12 cellular contexts compared by ENCODE assay signal in genomic region chr10:33291053-33291592, GRCh38. TPM values are rescaled to one million over a fixed set of nuclear protein-coding genes. Genes with fewer than 3 reads are reported as not detected.
DNase-seq lines count a peak whose midpoint lies in the region; ATAC-seq and TF ChIP-seq lines count a peak whose summit lies in the region.
"Had no signal": no experiment of that assay in that cellular context is flagged by ENCODE, and none has a peak within 500 bp of the region (broad histone marks: within the 10 kb centered on the region; RNA-seq: fewer than 3 reads in every experiment).

No MANE protein-coding gene starts in this region.

- H3K27ac ChIP-seq in muscle layer of colon (ENCODE audit: low read depth, low read length), result peak overlapping the region; percentile 19

- H3K36me3 ChIP-seq in muscle layer of colon (ENCODE audit: insufficient read depth, low read length), result peaks cover 6% of the 10 kb centered on the region

- H3K4me1 Mint-ChIP-seq in endothelial cell (ENCODE audit: unreplicated experiment), result peaks cover 61% of the 10 kb centered on the region
- H3K4me1 Mint-ChIP-seq: activated naive CD4-positive, alpha-beta T cell treated with anti-CD3 and anti-CD28 coated beads, Interleukin-2, amount 50 U/mL, for 24 hours had no signal

- H3K4me1 ChIP-seq in muscle layer of colon (ENCODE audit: insufficient read depth, low read length), result peaks cover 23% of the 10 kb centered on the region

- H3K9me3 Mint-ChIP-seq in endothelial cell (ENCODE audit: unreplicated experiment), result no peaks in the 10 kb centered on the region
- H3K9me3 Mint-ChIP-seq: activated naive CD4-positive, alpha-beta T cell treated with anti-CD3 and anti-CD28 coated beads, Interleukin-2, amount 50 U/mL, for 24 hours; stimulated activated naive CD8-positive, alpha-beta T cell treated with anti-CD3 and anti-CD28 coated beads, Interleukin-15, Interleukin-2, amounts not matched to agents 100 ng/mL and 50 ng/mL, for 24 hours had no signal

- TF ChIP-seq CTCF in endothelial cell (IDR thresholded peaks at IDR 0.05; ENCODE audit: unreplicated experiment), result no peak

- H3K4me3 Mint-ChIP-seq in endothelial cell (ENCODE audit: unreplicated experiment), result peak overlapping the region; percentile 7
- H3K4me3 Mint-ChIP-seq: activated naive CD4-positive, alpha-beta T cell treated with anti-CD3 and anti-CD28 coated beads, Interleukin-2, amount 50 U/mL, for 24 hours; stimulated activated naive CD8-positive, alpha-beta T cell treated with anti-CD3 and anti-CD28 coated beads, Interleukin-15, Interleukin-2, amounts not matched to agents 100 ng/mL and 50 ng/mL, for 24 hours had no signal

- no peak for ATAC-seq in HG03342 (IDR thresholded peaks at IDR 0.05; ENCODE audit: unreplicated experiment)

- H3K27ac Mint-ChIP-seq in endothelial cell (ENCODE audit: unreplicated experiment), result peak overlapping the region; percentile 9
- H3K27ac Mint-ChIP-seq: activated naive CD4-positive, alpha-beta T cell treated with anti-CD3 and anti-CD28 coated beads, Interleukin-2, amount 50 U/mL, for 24 hours; stimulated activated naive CD8-positive, alpha-beta T cell treated with anti-CD3 and anti-CD28 coated beads, Interleukin-15, Interleukin-2, amounts not matched to agents 100 ng/mL and 50 ng/mL, for 24 hours had no signal

- H3K27me3 Mint-ChIP-seq in endothelial cell (ENCODE audit: unreplicated experiment), result peaks cover 2% of the 10 kb centered on the region
- H3K27me3 Mint-ChIP-seq: activated naive CD4-positive, alpha-beta T cell treated with anti-CD3 and anti-CD28 coated beads, Interleukin-2, amount 50 U/mL, for 24 hours had no signal

- H3K9me3 ChIP-seq in muscle layer of colon (ENCODE audit: low read length), result no peaks in the 10 kb centered on the region

- DNase-seq in AG08395 (ENCODE audit: low spot score) (peak; percentile 86), LoVo (ENCODE audit: low spot score) (peak; percentile 34), endothelial cell (ENCODE audit: low spot score) (no peak), SK-N-DZ (ENCODE audit: low spot score) (no peak), DMS79 (lab: John Stamatoyannopoulos, UW) (no peak)
- no peak for DNase-seq in activated CD4-positive, CD25-positive, alpha-beta regulatory T cell (lab: John Stamatoyannopoulos, UW)
- DNase-seq: COR-L47, NCI-H446 had no signal

- no peak overlapping the region for H3K9ac ChIP-seq in muscle layer of colon (ENCODE audit: low read length)

- peaks cover 67% of the 10 kb centered on the region for H3K36me3 Mint-ChIP-seq in endothelial cell (ENCODE audit: low read depth, unreplicated experiment)
- H3K36me3 Mint-ChIP-seq: activated naive CD4-positive, alpha-beta T cell treated with anti-CD3 and anti-CD28 coated beads, Interleukin-2, amount 50 U/mL, for 24 hours had no signal

- H3K4me3 ChIP-seq in muscle layer of colon (ENCODE audit: low read depth in 1 of 2, low read length in 2 of 2), result no peak overlapping the region

- no peaks in the 10 kb centered on the region for H3K27me3 ChIP-seq in muscle layer of colon (ENCODE audit: control insufficient read depth in 1 of 2, insufficient read depth in 2 of 2, low read length in 2 of 2)

RNA-seq across cellular contexts. Expression of gene NRP1, which starts 43.3 kb away (rescaled TPM):
- total RNA-seq in endothelial cell (ENCODE audit: unreplicated experiment), result 486 TPM
- polyA plus RNA-seq in SK-N-DZ (2014; cell fraction: cytosol; rRNA removed), result 32.4 and 36.6 TPM in 2 replicates
- 28.2 and 32.6 TPM in 2 replicates for polyA plus RNA-seq in SK-N-DZ (2014; cell fraction: nucleus; rRNA removed)

Comparison
In these comparisons a context has a peak if more than half of its experiments do, and no peak if none do; other contexts are left out.
1. DNase-seq: peak in AG08395 (single experiment) and LoVo (single experiment); none in endothelial cell (single experiment), SK-N-DZ (single experiment), activated CD4-positive, CD25-positive, alpha-beta regulatory T cell (0 of 4) and DMS79 (single experiment).